In genomic region chr9:20300430-20301115, GRCh38 we compare ENCODE assay signal across 17 cellular contexts.
DNase-seq lines count a peak whose midpoint lies in the region; ATAC-seq and TF ChIP-seq lines count a peak whose summit lies in the region.
"Had no signal": no experiment of that assay in that cellular context is flagged by ENCODE, and none has a peak within 500 bp of the region (broad histone marks: within the 10 kb centered on the region; RNA-seq: fewer than 3 reads in every experiment).

No MANE protein-coding gene starts in this region.

- H3K36me3 Mint-ChIP-seq in CD4-positive, alpha-beta memory T cell = no peaks in the 10 kb centered on the region
- peaks cover 6% of the 10 kb centered on the region for H3K36me3 Mint-ChIP-seq in WTC11
- H3K36me3 Mint-ChIP-seq in naive thymus-derived CD4-positive, alpha-beta T cell = peaks cover 0 to 13% (median 0%) of the 10 kb centered on the region in 5 donors

- peaks cover 11 to 33% (median 27%) of the 10 kb centered on the region in 4 donors for H3K4me1 Mint-ChIP-seq in CD4-positive, alpha-beta memory T cell
- peaks cover 62% of the 10 kb centered on the region for H3K4me1 Mint-ChIP-seq in WTC11
- peaks cover 11 to 49% (median 43%) of the 10 kb centered on the region in 7 donors for H3K4me1 Mint-ChIP-seq in naive thymus-derived CD4-positive, alpha-beta T cell

- H3K36me3 ChIP-seq in CD4-positive, alpha-beta memory T cell (ENCODE audit: insufficient read depth, low read length) = no peaks in the 10 kb centered on the region
- H3K36me3 ChIP-seq in naive thymus-derived CD4-positive, alpha-beta T cell (ENCODE audit: control insufficient read depth in 2 of 3, insufficient read depth in 3 of 3, low read length in 3 of 3) = no peaks in the 10 kb centered on the region
- H3K36me3 ChIP-seq: BE2C had no signal

- TF ChIP-seq CTCF in AG10803 (conservative IDR thresholded peaks at IDR 0.05; ENCODE audit: low read length) (no peak), WTC11 (IDR thresholded peaks at IDR 0.05) (no peak)

- intact Hi-C loops in CD4-positive, alpha-beta memory T cell (cut with micrococcal nuclease) = no loop called here
- intact Hi-C loops in naive thymus-derived CD4-positive, alpha-beta T cell (cut with micrococcal nuclease) = loop anchor here in 1 of 2 donors (1.0 kb wide), 2 partner anchors 15 to 21 kb away; no protein-coding TSS in a partner anchor

- H3K9me3 ChIP-seq in CD4-positive, alpha-beta memory T cell (ENCODE audit: control insufficient read depth in 1 of 2, low read length in 2 of 2) = no peaks in the 10 kb centered on the region
- H3K9me3 ChIP-seq in naive thymus-derived CD4-positive, alpha-beta T cell (ENCODE audit: control insufficient read depth in 2 of 3, low read length in 3 of 3) = no peaks in the 10 kb centered on the region
- H3K9me3 ChIP-seq: BE2C had no signal

- no peaks in the 10 kb centered on the region for H3K27me3 ChIP-seq in CD4-positive, alpha-beta memory T cell (ENCODE audit: insufficient read depth, low read length)
- H3K27me3 ChIP-seq in naive thymus-derived CD4-positive, alpha-beta T cell (ENCODE audit: control insufficient read depth in 2 of 2, insufficient read depth in 2 of 2, low read length in 2 of 2) = no peaks in the 10 kb centered on the region
- H3K27me3 ChIP-seq: BE2C had no signal

- peak overlapping the region in 3 of 8 donors; percentile 38 to 65 (median 43) for H3K4me3 Mint-ChIP-seq in CD4-positive, alpha-beta memory T cell
- H3K4me3 Mint-ChIP-seq in WTC11 = no peak overlapping the region
- H3K4me3 Mint-ChIP-seq in naive thymus-derived CD4-positive, alpha-beta T cell = peak overlapping the region; percentile 1 to 77 (median 58)

- peaks cover 18% of the 10 kb centered on the region for H3K4me1 ChIP-seq in CD4-positive, alpha-beta memory T cell (ENCODE audit: insufficient read depth, low read length)
- H3K4me1 ChIP-seq in naive thymus-derived CD4-positive, alpha-beta T cell (ENCODE audit: control insufficient read depth in 2 of 2, insufficient read depth in 2 of 2, low read length in 2 of 2) = peaks cover 0 to 25% of the 10 kb centered on the region in 2 donors
- H3K4me1 ChIP-seq: BE2C had no signal

- no peak overlapping the region for H3K27ac ChIP-seq in CD4-positive, alpha-beta memory T cell (ENCODE audit: low read depth, low read length)
- peak overlapping the region; percentile 33 for H3K27ac ChIP-seq in naive thymus-derived CD4-positive, alpha-beta T cell (ENCODE audit: low read depth, low read length)
- H3K27ac ChIP-seq: PC-9, SK-N-MC had no signal

- peaks cover 0 to 4% (median 0%) of the 10 kb centered on the region in 8 donors for H3K9me3 Mint-ChIP-seq in CD4-positive, alpha-beta memory T cell
- H3K9me3 Mint-ChIP-seq in WTC11 = peaks cover 6% of the 10 kb centered on the region; the same call in 1 of the 2 replicates
- H3K9me3 Mint-ChIP-seq in naive thymus-derived CD4-positive, alpha-beta T cell = peaks cover 0 to 5% (median 0%) of the 10 kb centered on the region in 11 donors

- DNase-seq in AG10803 (ENCODE audit: low read depth) = peak; percentile 5
- no peak for DNase-seq in CD4-positive, alpha-beta memory T cell
- no peak for DNase-seq in WTC11 (ENCODE audit: low spot score)
- no peak for DNase-seq in naive thymus-derived CD4-positive, alpha-beta T cell
- DNase-seq in NCI-H82 (lab: John Stamatoyannopoulos, UW) = no peak
- DNase-seq in globus pallidus (ENCODE audit: low spot score) = no peak
- DNase-seq in NCI-H2227 treated with DMSO at 0.1 percent for 48 hours (lab: John Stamatoyannopoulos, UW) = no peak
- DNase-seq: ACHN, BE2C, DMS 273 treated with DMSO at 0.1 percent for 48 hours, EL, KBM-7, NCI-H1048, NCI-H69, PC-9 had no signal

- POLR2A ChIA-PET in CD4-positive, alpha-beta memory T cell (lab: Charles Lee; ENCODE audit: partially characterized antibody) = interaction anchor here (0.9 to 2.2 kb wide), 6 partner anchors 13 to 23 kb away, joined by 3 to 7 read pairs (median 4); no protein-coding TSS in a partner anchor
- POLR2A ChIA-PET in WTC11 (lab: Charles Lee) = no interaction called here
- POLR2A ChIA-PET in naive thymus-derived CD4-positive, alpha-beta T cell (lab: Charles Lee) = interaction anchor here (0.6 to 4.6 kb wide), 15 partner anchors 8 to 383 kb away, joined by 3 to 36 read pairs (median 4); partner anchors contain the start of gene FOCAD

- CTCF ChIA-PET in CD4-positive, alpha-beta memory T cell (lab: Charles Lee; ENCODE audit: partially characterized antibody) = interaction anchor here (0.7 to 2.4 kb wide), 2 partner anchors 10 to 21 kb away, joined by 3 to 6 read pairs; no protein-coding TSS in a partner anchor
- CTCF ChIA-PET in WTC11 (lab: Charles Lee) = no interaction called here
- CTCF ChIA-PET in naive thymus-derived CD4-positive, alpha-beta T cell (lab: Charles Lee) = interaction anchor here (0.5 to 1.7 kb wide), 5 partner anchors 21 to 810 kb away, joined by 3 to 5 read pairs (median 3); no protein-coding TSS in a partner anchor

- H3K27ac Mint-ChIP-seq in CD4-positive, alpha-beta memory T cell = peak overlapping the region in 6 of 7 donors; percentile 1 to 88 (median 62)
- peak overlapping the region; percentile 50 for H3K27ac Mint-ChIP-seq in WTC11
- peak overlapping the region in 8 of 9 donors; percentile 55 to 93 (median 90) for H3K27ac Mint-ChIP-seq in naive thymus-derived CD4-positive, alpha-beta T cell

- H3K4me3 ChIP-seq in AG10803 (ENCODE audit: low read length) = no peak overlapping the region
- H3K4me3 ChIP-seq in CD4-positive, alpha-beta memory T cell (ENCODE audit: low read length in 2 of 2) = no peak overlapping the region
- H3K4me3 ChIP-seq in naive thymus-derived CD4-positive, alpha-beta T cell (ENCODE audit: low read length) = no peak overlapping the region
- H3K4me3 ChIP-seq: PC-9, SK-N-MC had no signal

- H3K27me3 Mint-ChIP-seq in CD4-positive, alpha-beta memory T cell = no peaks in the 10 kb centered on the region
- no peaks in the 10 kb centered on the region for H3K27me3 Mint-ChIP-seq in WTC11 (ENCODE audit: low read depth)
- H3K27me3 Mint-ChIP-seq in naive thymus-derived CD4-positive, alpha-beta T cell = peaks cover 0 to 7% (median 0%) of the 10 kb centered on the region in 5 donors

- ATAC-seq in WTC11 = no peak
- no peak for ATAC-seq in naive thymus-derived CD4-positive, alpha-beta T cell
- ATAC-seq in HG03159 (IDR thresholded peaks at IDR 0.05; ENCODE audit: unreplicated experiment) = no peak

TF ChIP-seq in WTC11, 78 proteins besides CTCF, POLR2A, EP300 and RAD21 (continues in another document):
- TF ChIP-seq RELA (CRISPR knock-in tag; IDR thresholded peaks at IDR 0.05; ENCODE audit: borderline replicate concordance) (no peak), MYBL2 (CRISPR knock-in tag; IDR thresholded peaks at IDR 0.05) (no peak), ZBTB43 (CRISPR knock-in tag; IDR thresholded peaks at IDR 0.05) (no peak), SP1 (CRISPR knock-in tag; conservative IDR thresholded peaks at IDR 0.05) (no peak), CBFB (CRISPR knock-in tag; IDR thresholded peaks at IDR 0.05; ENCODE audit: low read depth) (no peak), ZNF232 (CRISPR knock-in tag; IDR thresholded peaks at IDR 0.05) (no peak), ATF1 (CRISPR knock-in tag; IDR thresholded peaks at IDR 0.05) (no peak), ZNF423 (CRISPR knock-in tag; IDR thresholded peaks at IDR 0.05) (no peak), ZNF281 (CRISPR knock-in tag; IDR thresholded peaks at IDR 0.05) (no peak), ZBTB21 (CRISPR knock-in tag; IDR thresholded peaks at IDR 0.05; ENCODE audit: borderline replicate concordance) (no peak), ATF2 (CRISPR knock-in tag; IDR thresholded peaks at IDR 0.05; ENCODE audit: borderline replicate concordance, low read depth) (no peak)
